8 cellular contexts compared by ENCODE assay signal in the genomic region with DNA sequence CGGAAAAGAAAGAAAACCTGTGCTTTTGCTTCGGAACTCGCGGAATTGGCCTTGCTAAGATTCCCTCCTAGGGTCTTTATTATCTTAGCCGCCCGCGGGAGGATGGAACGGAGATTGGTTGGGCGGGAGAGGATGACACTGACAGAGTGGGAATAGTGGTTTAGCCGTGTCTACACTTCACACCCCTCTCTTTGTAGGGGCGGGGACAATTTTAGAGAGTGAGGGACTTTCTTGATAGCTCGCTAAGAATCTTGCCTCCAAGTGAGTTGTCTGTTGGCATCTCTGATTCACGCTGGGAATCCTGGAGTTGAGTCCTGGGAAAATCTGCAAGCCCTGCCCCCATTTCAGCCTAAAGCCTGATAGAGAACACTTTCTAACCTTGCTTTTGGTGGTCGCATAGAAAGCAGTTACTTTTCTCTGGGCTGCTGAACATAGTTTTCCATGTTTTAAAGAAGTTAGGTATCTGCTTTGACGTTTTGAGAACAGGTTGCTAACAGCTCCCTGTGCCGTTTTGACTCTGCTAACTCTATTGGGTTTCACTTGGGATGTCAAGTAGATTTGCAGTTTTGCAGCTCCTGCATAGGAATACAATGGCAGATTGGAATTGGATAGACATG. TPM values are rescaled to one million over a fixed set of nuclear protein-coding genes. Genes with fewer than 3 reads are reported as not detected.
A peak's percentile ranks its signal among the peaks of the same experiment; 100 is the strongest.
DNase-seq lines count a peak whose midpoint lies in the region; ATAC-seq, FAIRE-seq and TF ChIP-seq lines count a peak whose summit lies in the region.

No MANE protein-coding gene starts in this region.

- CTCF ChIA-PET in CD8-positive, alpha-beta T cell (lab: Charles Lee), result interaction anchor here (0.7 to 2.0 kb wide), 3 partner anchors 9 to 359 kb away, joined by 3 to 5 read pairs (median 3); a partner anchor contains a TSS

- H3K27ac ChIP-seq in CD8-positive, alpha-beta T cell (ENCODE audit: low read depth, low read length), result peak overlapping the region; percentile 90
- H3K27ac ChIP-seq in astrocyte (ENCODE audit: low read depth, low read length), result peak overlapping the region; percentile 93

- H3K9ac ChIP-seq in NT2/D1 (ENCODE audit: insufficient read length, low read depth) (peak overlapping the region; percentile 95), astrocyte (ENCODE audit: low read length) (peak overlapping the region; percentile 97)

- H2AFZ ChIP-seq in astrocyte (ENCODE audit: low read depth, low read length), result peak overlapping the region; percentile 92

- H3K27me3 ChIP-seq in CD8-positive, alpha-beta T cell (ENCODE audit: insufficient read depth, low read length), result no peaks in the 10 kb centered on the region
- H3K27me3 ChIP-seq in NT2/D1 (ENCODE audit: insufficient read depth, insufficient read length), result no peaks in the 10 kb centered on the region
- no peaks in the 10 kb centered on the region for H3K27me3 ChIP-seq in astrocyte (ENCODE audit: insufficient read depth, low read length)

- H3K4me1 Mint-ChIP-seq in CD8-positive, alpha-beta T cell (ENCODE audit: low read depth), result peaks cover 32% of the 10 kb centered on the region
- H3K4me1 Mint-ChIP-seq in astrocyte (ENCODE audit: low read depth, unreplicated experiment), result peaks cover 2% of the 10 kb centered on the region

- POLR2A ChIA-PET in CD8-positive, alpha-beta T cell (lab: Charles Lee), result interaction anchor here (0.9 to 2.5 kb wide), 6 partner anchors 12 to 540 kb away, joined by 3 to 13 read pairs (median 3); a partner anchor contains a TSS

- TF ChIP-seq CTCF in CD8-positive, alpha-beta T cell (IDR thresholded peaks at IDR 0.05), result no peak
- TF ChIP-seq CTCF in astrocyte (IDR thresholded peaks at IDR 0.05; ENCODE audit: insufficient read depth, low read depth, low read length), result no peak

- peak overlapping the region; percentile 93 for H3K4me3 ChIP-seq in CD8-positive, alpha-beta T cell (ENCODE audit: low read depth, low read length)
- H3K4me3 ChIP-seq in NT2/D1 (ENCODE audit: insufficient read length, low read depth) (peak overlapping the region; percentile 99), astrocyte (ENCODE audit: insufficient read depth, low read depth, low read length) (peak overlapping the region; percentile 96)

- peak overlapping the region; percentile 99 for H3K4me3 Mint-ChIP-seq in CD8-positive, alpha-beta T cell
- peak overlapping the region; percentile 100 for H3K4me3 Mint-ChIP-seq in astrocyte (ENCODE audit: unreplicated experiment)

- no peak for FAIRE-seq in astrocyte (lab: Jason Lieb, UNC)
- FAIRE-seq in GM19239 (lab: Jason Lieb, UNC), result no peak

- H3K4me2 ChIP-seq in astrocyte (ENCODE audit: low read length), result peak overlapping the region; percentile 93

- intact Hi-C loops in CD8-positive, alpha-beta T cell (cut with DNase I, micrococcal nuclease), result loop anchor here (5.0 to 10.0 kb wide), 2 partner anchors 476 to 746 kb away; no protein-coding TSS in a partner anchor

- H3K9me3 ChIP-seq in CD8-positive, alpha-beta T cell (ENCODE audit: low read length), result no peaks in the 10 kb centered on the region
- H3K9me3 ChIP-seq in NT2/D1 (ENCODE audit: insufficient read depth, low read length) (peaks cover under 1% of the 10 kb centered on the region; the same call in 1 of the 2 replicates), astrocyte (ENCODE audit: insufficient read depth, low read depth, low read length) (no peaks in the 10 kb centered on the region)

- H3K4me1 ChIP-seq in CD8-positive, alpha-beta T cell (ENCODE audit: insufficient read depth, low read length), result peaks cover 20% of the 10 kb centered on the region
- H3K4me1 ChIP-seq in NT2/D1 (ENCODE audit: insufficient read depth, insufficient read length) (no peaks in the 10 kb centered on the region), astrocyte (ENCODE audit: insufficient read depth, low read length) (peaks cover 17% of the 10 kb centered on the region)

- H3K9me3 Mint-ChIP-seq in CD8-positive, alpha-beta T cell, result no peaks in the 10 kb centered on the region
- H3K9me3 Mint-ChIP-seq in astrocyte (ENCODE audit: unreplicated experiment), result no peaks in the 10 kb centered on the region

- ATAC-seq in CD8-positive, alpha-beta T cell, result peak; percentile 0
- peak; percentile 4 for ATAC-seq in GM21528 (IDR thresholded peaks at IDR 0.05; ENCODE audit: low FRiP score, unreplicated experiment)

- H3K36me3 Mint-ChIP-seq in CD8-positive, alpha-beta T cell, result peaks cover 34% of the 10 kb centered on the region
- H3K36me3 Mint-ChIP-seq in astrocyte (ENCODE audit: low read depth, unreplicated experiment), result peaks cover 1% of the 10 kb centered on the region

- peaks cover 19% of the 10 kb centered on the region for H3K36me3 ChIP-seq in CD8-positive, alpha-beta T cell (ENCODE audit: insufficient read depth, low read length)
- H3K36me3 ChIP-seq in NT2/D1 (ENCODE audit: insufficient read depth, insufficient read length, low read length) (peaks cover 44% of the 10 kb centered on the region), astrocyte (ENCODE audit: insufficient read depth, low read length) (peaks cover 21% of the 10 kb centered on the region)

- H3K27ac Mint-ChIP-seq in CD8-positive, alpha-beta T cell, result peak overlapping the region; percentile 99
- H3K27ac Mint-ChIP-seq in astrocyte (ENCODE audit: unreplicated experiment), result peak overlapping the region; percentile 99

- peak in 2 of 7 experiments; percentile 16 to 28 for DNase-seq in CD8-positive, alpha-beta T cell
- DNase-seq in NT2/D1 (ENCODE audit: low read depth, low spot score) (peak; percentile 2), astrocyte (ENCODE audit: low read depth) (peak; percentile 39), islet precursor cell (peak; percentile 75), ecto neural progenitor cell (ENCODE audit: low spot score) (no peak), GM19239 (ENCODE audit: insufficient read length, low spot score) (no peak)
- peak; percentile 39 to 45 for DNase-seq in stimulated activated CD4-positive, alpha-beta T cell treated with anti-CD3 and anti-CD28 coated beads, Interleukin-2, amount 100 ng/mL, for 24 hours

- H3K27me3 Mint-ChIP-seq in CD8-positive, alpha-beta T cell (ENCODE audit: low read depth), result peaks cover under 1% of the 10 kb centered on the region
- no peaks in the 10 kb centered on the region for H3K27me3 Mint-ChIP-seq in astrocyte (ENCODE audit: low read depth, unreplicated experiment)

- H4K20me1 ChIP-seq in astrocyte (ENCODE audit: insufficient read depth, low read length), result peaks cover 7% of the 10 kb centered on the region

- peaks cover 31% of the 10 kb centered on the region for H3K79me2 ChIP-seq in astrocyte (ENCODE audit: insufficient read depth, low read length)

RNA-seq across cellular contexts. Expression of a gene that starts 0.7 kb away (rescaled TPM):
- 10 to 100 TPM; 91.0 to 94.0 TPM for total RNA-seq in CD8-positive, alpha-beta T cell
- total RNA-seq in astrocyte, result 25.6 and 30.3 TPM in 2 replicates

Comparison
In these comparisons a context has a peak if more than half of its experiments do, and no peak if none do; other contexts are left out.
1. DNase-seq: peak in NT2/D1 (single experiment), astrocyte (single experiment), islet precursor cell (single experiment) and stimulated activated CD4-positive, alpha-beta T cell treated with anti-CD3 and anti-CD28 coated beads, Interleukin-2, amount 100 ng/mL, for 24 hours (2 of 2); none in ecto neural progenitor cell (single experiment) and GM19239 (single experiment).
2. Peak in every context shown above with its lines, with median percentiles within 50 percentile points of each other: H3K4me3 ChIP-seq.